In genomic region chr1:25431495-25432363, GRCh38 we compare ENCODE assay signal across 8 cellular contexts. TPM values are rescaled to one million over a fixed set of nuclear protein-coding genes. Genes with fewer than 3 reads are reported as not detected.
DNase-seq lines count a peak whose midpoint lies in the region; ATAC-seq, FAIRE-seq and TF ChIP-seq lines count a peak whose summit lies in the region.

No MANE protein-coding gene starts in this region.

- H3K4me1 Mint-ChIP-seq in activated naive CD8-positive, alpha-beta T cell treated with anti-CD3 and anti-CD28 coated beads for 36 hours = peaks cover 56% of the 10 kb centered on the region

- no peak for FAIRE-seq in small intestine (lab: Jason Lieb, UNC)

- peaks cover 21% of the 10 kb centered on the region for H3K4me1 ChIP-seq in cardiac muscle cell (ENCODE audit: low read depth)
- H3K4me1 ChIP-seq in iPS DF 6.9 (ENCODE audit: control insufficient read depth, insufficient read depth, low read length) = no peaks in the 10 kb centered on the region
- peaks cover 4 to 15% of the 10 kb centered on the region in 2 donors for H3K4me1 ChIP-seq in small intestine (ENCODE audit: control insufficient read depth in 2 of 2, insufficient read depth in 1 of 2, low read depth in 1 of 2, low read length in 1 of 2)

- no peaks in the 10 kb centered on the region for H3K9me3 ChIP-seq in cardiac muscle cell (ENCODE audit: low read depth)
- H3K9me3 ChIP-seq in iPS DF 6.9 (ENCODE audit: control insufficient read depth, insufficient read depth, low read length) = no peaks in the 10 kb centered on the region
- H3K9me3 ChIP-seq in small intestine (ENCODE audit: control insufficient read depth, low read depth) = no peaks in the 10 kb centered on the region

- no peaks in the 10 kb centered on the region for H3K36me3 ChIP-seq in cardiac muscle cell
- no peaks in the 10 kb centered on the region for H3K36me3 ChIP-seq in iPS DF 6.9 (ENCODE audit: control insufficient read depth, insufficient read depth, low read length)
- no peaks in the 10 kb centered on the region for H3K36me3 ChIP-seq in small intestine (ENCODE audit: control insufficient read depth in 2 of 2, insufficient read depth in 2 of 2, low read length in 2 of 2)

- peak overlapping the region; percentile 87 for H3K4me3 Mint-ChIP-seq in activated naive CD8-positive, alpha-beta T cell treated with anti-CD3 and anti-CD28 coated beads for 36 hours

- H3K4me3 ChIP-seq in cardiac muscle cell (peak overlapping the region; percentile 91), iPS DF 6.9 (ENCODE audit: low read length) (peak overlapping the region; percentile 93; the same call in 1 of the 2 replicates), small intestine (ENCODE audit: low read depth in 1 of 2, low read length in 2 of 2) (peak overlapping the region; percentile 96 to 98)

- peak overlapping the region; percentile 25 for H3K27ac ChIP-seq in cardiac muscle cell
- H3K27ac ChIP-seq in iPS DF 6.9 (ENCODE audit: low read length) = no peak overlapping the region
- H3K27ac ChIP-seq in small intestine (ENCODE audit: low read depth in 1 of 2, low read length in 1 of 2) = peak overlapping the region; percentile 81 to 86

- no peak for DNase-seq in cardiac muscle cell (ENCODE audit: low read depth in 1 of 2, low spot score in 1 of 2)
- DNase-seq in cardiac septum (ENCODE audit: low spot score) = no peak
- no peak for DNase-seq in activated naive CD8-positive, alpha-beta T cell treated with anti-CD3 and anti-CD28 coated beads for 36 hours
- DNase-seq in iPS DF 6.9 (ENCODE audit: low read depth, low spot score) = no peak
- no peak for DNase-seq in small intestine
- no peak for DNase-seq in NCI-H1105 (lab: John Stamatoyannopoulos, UW)
- no peak for DNase-seq in GM19240 (ENCODE audit: insufficient read length, low spot score)

- no peaks in the 10 kb centered on the region for H3K9me3 Mint-ChIP-seq in activated naive CD8-positive, alpha-beta T cell treated with anti-CD3 and anti-CD28 coated beads for 36 hours

- H3K27me3 Mint-ChIP-seq in activated naive CD8-positive, alpha-beta T cell treated with anti-CD3 and anti-CD28 coated beads for 36 hours = no peaks in the 10 kb centered on the region

- peaks cover 2% of the 10 kb centered on the region for H3K36me3 Mint-ChIP-seq in activated naive CD8-positive, alpha-beta T cell treated with anti-CD3 and anti-CD28 coated beads for 36 hours

- H3K27me3 ChIP-seq in cardiac muscle cell (no peaks in the 10 kb centered on the region), iPS DF 6.9 (ENCODE audit: control insufficient read depth, insufficient read depth, low read length) (no peaks in the 10 kb centered on the region), small intestine (ENCODE audit: control insufficient read depth in 2 of 2, insufficient read depth in 2 of 2, low read length in 2 of 2) (no peaks in the 10 kb centered on the region)

- intact Hi-C loops in cardiac septum (cut with DNase I) = loop anchor here (5.0 kb wide), 2 partner anchors 51 to 94 kb away; partner anchors contain the start of gene TMEM50A

- ATAC-seq in HG03442 (IDR thresholded peaks at IDR 0.05; ENCODE audit: unreplicated experiment) = no peak

- peak overlapping the region; percentile 86 for H3K27ac Mint-ChIP-seq in activated naive CD8-positive, alpha-beta T cell treated with anti-CD3 and anti-CD28 coated beads for 36 hours

- WGBS in iPS DF 6.9 (ENCODE audit: insufficient coverage, insufficient read length) = no CpG with 5 or more reads among the region's 23 CpGs
- 0 to 3% (median 2%) methylated on average over 16 to 23 of the region's 23 CpGs for WGBS in small intestine, 3 donors

- TF ChIP-seq CTCF in cardiac muscle cell (IDR thresholded peaks at IDR 0.05; ENCODE audit: low read depth, low read length) = no peak

RNA-seq across cellular contexts. Expression of gene MACO1, which starts 1.0 kb away (rescaled TPM):
- 12.5 and 13.8 TPM in 2 replicates for total RNA-seq in cardiac muscle cell
- 10.6 and 12.3 TPM in 2 replicates for polyA plus RNA-seq in cardiac muscle cell
- 10.3 TPM for total RNA-seq in cardiac septum
- 10 to 100 TPM; 19.8 to 20.9 TPM for total RNA-seq in activated naive CD8-positive, alpha-beta T cell treated with anti-CD3 and anti-CD28 coated beads for 36 hours
- 10 to 100 TPM in 1 of 3 donors, 1 to 10 TPM in 2; 8.1 to 11.2 (median 8.3) TPM for polyA plus RNA-seq in small intestine

RNA-seq across cellular contexts. Expression of gene RHCE, which starts 11.1 kb away (rescaled TPM):
- total RNA-seq in cardiac muscle cell = 1.8 and 2.1 TPM in 2 replicates
- polyA plus RNA-seq in cardiac muscle cell = 3.3 and 4.9 TPM in 2 replicates
- 0.57 TPM for total RNA-seq in cardiac septum
- total RNA-seq in activated naive CD8-positive, alpha-beta T cell treated with anti-CD3 and anti-CD28 coated beads for 36 hours = under 1 TPM; 0.29 to 0.32 TPM
- under 1 TPM in 1 of 3 donors, not detected in 2; 0.06 TPM for polyA plus RNA-seq in small intestine
